8 cellular contexts compared by ENCODE assay signal in genomic region chr5:145835839-145836222, GRCh38. TPM values are rescaled to one million over a fixed set of nuclear protein-coding genes. Genes with fewer than 3 reads are reported as not detected.
DNase-seq lines count a peak whose midpoint lies in the region; ATAC-seq, FAIRE-seq and TF ChIP-seq lines count a peak whose summit lies in the region.

No MANE protein-coding gene starts in this region.

- H3K79me2 ChIP-seq in KMS-11 (ENCODE audit: insufficient read depth, low read depth) = no peaks in the 10 kb centered on the region
- H3K79me2 ChIP-seq in endothelial cell of umbilical vein (ENCODE audit: control insufficient read depth, insufficient read depth, low read length) = peaks cover 14% of the 10 kb centered on the region

- no peaks in the 10 kb centered on the region for H3K27me3 ChIP-seq in CD4-positive, alpha-beta memory T cell (ENCODE audit: insufficient read depth, low read length)
- no peaks in the 10 kb centered on the region for H3K27me3 ChIP-seq in KMS-11 (ENCODE audit: insufficient read depth, low read depth)
- no peaks in the 10 kb centered on the region for H3K27me3 ChIP-seq in endothelial cell of umbilical vein (ENCODE audit: control insufficient read depth in 2 of 2, insufficient read depth in 2 of 2, low read length in 2 of 2)
- peaks cover 18% of the 10 kb centered on the region for H3K27me3 ChIP-seq in neuron (ENCODE audit: insufficient read depth, low read length)

- H4K20me1 ChIP-seq in KMS-11 (ENCODE audit: insufficient read depth) (no peaks in the 10 kb centered on the region), endothelial cell of umbilical vein (replicated peaks; ENCODE audit: control insufficient read depth, extremely low read depth, insufficient read depth, low read length) (no peaks in the 10 kb centered on the region)

- H3K9ac ChIP-seq in KMS-11 = peak overlapping the region; percentile 77; the same call in 1 of the 2 replicates
- peak overlapping the region; percentile 66 for H3K9ac ChIP-seq in endothelial cell of umbilical vein (replicated peaks; ENCODE audit: extremely low read depth, insufficient read depth, low read length)

- no peak for DNase-seq in CD4-positive, alpha-beta memory T cell
- DNase-seq in endothelial cell of umbilical vein (ENCODE audit: low read depth, low spot score) (no peak), hypothalamus (lab: John Stamatoyannopoulos, UW) (no peak), HT-29 (ENCODE audit: low spot score) (no peak)

- no peaks in the 10 kb centered on the region for H3K9me1 ChIP-seq in endothelial cell of umbilical vein (replicated peaks; ENCODE audit: control insufficient read depth, extremely low read depth, insufficient read depth, low read length)

- CTCF ChIA-PET in CD4-positive, alpha-beta memory T cell (lab: Charles Lee; ENCODE audit: partially characterized antibody) = interaction anchor here (2.9 kb wide), 1 partner anchor 10 kb away, joined by 15 read pairs; no protein-coding TSS in a partner anchor
- CTCF ChIA-PET in endothelial cell of umbilical vein (lab: Charles Lee) = interaction anchor here (1.0 to 3.5 kb wide), 8 partner anchors 9 to 212 kb away, joined by 3 to 21 read pairs (median 10); no protein-coding TSS in a partner anchor

- peak overlapping the region; percentile 98 for H2AFZ ChIP-seq in KMS-11 (ENCODE audit: low read depth)
- H2AFZ ChIP-seq in endothelial cell of umbilical vein (ENCODE audit: low read depth, low read length) = peak overlapping the region; percentile 71
- peak overlapping the region; percentile 83 for H2AFZ ChIP-seq in neuron (ENCODE audit: low read depth, low read length)

- H3K9me3 ChIP-seq in CD4-positive, alpha-beta memory T cell (ENCODE audit: control insufficient read depth in 1 of 2, low read length in 2 of 2) = no peaks in the 10 kb centered on the region
- no peaks in the 10 kb centered on the region for H3K9me3 ChIP-seq in endothelial cell of umbilical vein (replicated peaks; ENCODE audit: control insufficient read depth, insufficient read depth, low read length)
- H3K9me3 ChIP-seq in neuron (ENCODE audit: low read length) = no peaks in the 10 kb centered on the region

- intact Hi-C loops in CD4-positive, alpha-beta memory T cell (cut with micrococcal nuclease) = no loop called here
- intact Hi-C loops in endothelial cell of umbilical vein (cut with micrococcal nuclease) = loop anchor here (1.0 to 2.0 kb wide), 3 partner anchors 101 to 213 kb away; partner anchors contain the start of gene SH3RF2

- peaks cover 2 to 17% (median 16%) of the 10 kb centered on the region in 4 donors for H3K4me1 Mint-ChIP-seq in CD4-positive, alpha-beta memory T cell

- H3K27ac Mint-ChIP-seq in CD4-positive, alpha-beta memory T cell = no peak overlapping the region

- H3K36me3 ChIP-seq in CD4-positive, alpha-beta memory T cell (ENCODE audit: insufficient read depth, low read length) = no peaks in the 10 kb centered on the region
- H3K36me3 ChIP-seq in KMS-11 (ENCODE audit: insufficient read depth) (no peaks in the 10 kb centered on the region), endothelial cell of umbilical vein (ENCODE audit: control insufficient read depth in 2 of 2, extremely low read depth in 1 of 2, insufficient read depth in 2 of 2, low read length in 2 of 2) (no peaks in the 10 kb centered on the region), neuron (ENCODE audit: insufficient read depth, low read length) (no peaks in the 10 kb centered on the region)

- H3K36me3 Mint-ChIP-seq in CD4-positive, alpha-beta memory T cell = no peaks in the 10 kb centered on the region

- H3K4me3 ChIP-seq in CD4-positive, alpha-beta memory T cell (ENCODE audit: low read length in 2 of 2) = peak overlapping the region in 1 of 2 donors; percentile 54
- H3K4me3 ChIP-seq in KMS-11 (IDR thresholded peaks at IDR 0.05; ENCODE audit: insufficient read depth, low read depth, low read length) = peak overlapping the region; percentile 81
- H3K4me3 ChIP-seq in endothelial cell of umbilical vein (replicated peaks in 1 of 3; ENCODE audit: insufficient read depth in 1 of 3, low read depth in 1 of 3, low read length in 3 of 3) = peak overlapping the region in 2 of 3 experiments; percentile 69 to 79
- H3K4me3 ChIP-seq in neuron (ENCODE audit: low read length) = peak overlapping the region; percentile 42

- peaks cover 8% of the 10 kb centered on the region for H3K4me1 ChIP-seq in CD4-positive, alpha-beta memory T cell (ENCODE audit: insufficient read depth, low read length)
- peaks cover 15% of the 10 kb centered on the region for H3K4me1 ChIP-seq in KMS-11 (ENCODE audit: low read depth, poor library complexity, severe bottlenecking)
- H3K4me1 ChIP-seq in endothelial cell of umbilical vein (ENCODE audit: control insufficient read depth, extremely low read depth, insufficient read depth, low read length) = peaks cover 19% of the 10 kb centered on the region
- H3K4me1 ChIP-seq in neuron (ENCODE audit: insufficient read depth, low read length) = no peaks in the 10 kb centered on the region

- ATAC-seq in GM18861 (IDR thresholded peaks at IDR 0.05; ENCODE audit: unreplicated experiment) (no peak), GM21381 (IDR thresholded peaks at IDR 0.05; ENCODE audit: unreplicated experiment) (no peak)

- peak overlapping the region; percentile 58 for H3K4me2 ChIP-seq in KMS-11
- peak overlapping the region; percentile 88 for H3K4me2 ChIP-seq in endothelial cell of umbilical vein (ENCODE audit: insufficient read depth, low read length)

- POLR2A ChIA-PET in CD4-positive, alpha-beta memory T cell (lab: Charles Lee; ENCODE audit: partially characterized antibody) = no interaction called here
- POLR2A ChIA-PET in endothelial cell of umbilical vein (lab: Charles Lee) = no interaction called here

- dilution Hi-C loops in endothelial cell of umbilical vein (cut with MboI; ENCODE audit: extremely low pct_ligation_motif_present, low sequenced_read_pairs) = no loop called here

- H3K9me3 Mint-ChIP-seq in CD4-positive, alpha-beta memory T cell = no peaks in the 10 kb centered on the region

- TF ChIP-seq POLR2A in endothelial cell of umbilical vein (IDR thresholded peaks at IDR 0.05; ENCODE audit: low read depth, low read length) = no peak

- no peak for TF ChIP-seq CTCF in KMS-11 (conservative IDR thresholded peaks at IDR 0.05; ENCODE audit: low read depth, low read length)
- no peak for TF ChIP-seq CTCF in endothelial cell of umbilical vein (IDR thresholded peaks at IDR 0.05; ENCODE audit: extremely low read depth in 1 of 2, insufficient read depth in 1 of 2, low read depth in 1 of 2, low read length in 2 of 2)

- no peak for FAIRE-seq in endothelial cell of umbilical vein (lab: Jason Lieb, UNC)

- BruUV-seq in endothelial cell of umbilical vein (replicated peaks; lab: Mats Ljungman, UMichigan) = no TSS peak

- H3K27ac ChIP-seq in CD4-positive, alpha-beta memory T cell (ENCODE audit: low read depth, low read length) = no peak overlapping the region
- H3K27ac ChIP-seq in KMS-11 (no peak overlapping the region), endothelial cell of umbilical vein (ENCODE audit: insufficient read depth, low read depth, low read length) (peak overlapping the region; percentile 65)

- H3K27me3 Mint-ChIP-seq in CD4-positive, alpha-beta memory T cell = peaks cover 3 to 5% of the 10 kb centered on the region in 2 donors

- peak overlapping the region; percentile 26 to 84 (median 68) for H3K4me3 Mint-ChIP-seq in CD4-positive, alpha-beta memory T cell

TF ChIP-seq in endothelial cell of umbilical vein, 7 proteins besides CTCF, POLR2A, EP300 and RAD21:
- no peak for TF ChIP-seq MAX (IDR thresholded peaks at IDR 0.05; ENCODE audit: insufficient read depth, insufficient read length)
- no peak for TF ChIP-seq FOS (IDR thresholded peaks at IDR 0.05; ENCODE audit: borderline replicate concordance, insufficient read depth, low read length)
- no peak for TF ChIP-seq MYC (IDR thresholded peaks at IDR 0.05; ENCODE audit: low read depth, low read length)
- no peak for TF ChIP-seq EZH2 (IDR thresholded peaks at IDR 0.05; ENCODE audit: borderline replicate concordance, low read depth, low read length, severe bottlenecking)
- TF ChIP-seq GATA2 (IDR thresholded peaks at IDR 0.05; ENCODE audit: insufficient read depth, insufficient read length, low read depth, low read length) = no peak
- TF ChIP-seq JUN (IDR thresholded peaks at IDR 0.05; ENCODE audit: borderline replicate concordance, insufficient read depth, insufficient read length, low read depth) = no peak
- no peak for TF ChIP-seq POLR2AphosphoS5 (IDR thresholded peaks at IDR 0.05; ENCODE audit: insufficient read depth, low read depth, low read length)

RNA-seq across cellular contexts. Expression of gene PRELID2, which starts 0.7 kb away (rescaled TPM):
- total RNA-seq in CD4-positive, alpha-beta memory T cell = 1 to 10 TPM; 2.1 to 3.1 TPM
- 1 to 10 TPM; 1.7 to 2.2 TPM for polyA plus RNA-seq in CD4-positive, alpha-beta memory T cell
- 14.9 and 16.4 TPM in 2 replicates for total RNA-seq in endothelial cell of umbilical vein
- 3.2 and 3.5 TPM in 2 replicates for polyA plus RNA-seq in endothelial cell of umbilical vein
- 7.1 and 7.7 TPM in 2 replicates for polyA plus RNA-seq in endothelial cell of umbilical vein (2011; cell fraction: cytosol; rRNA removed)
- polyA plus RNA-seq in endothelial cell of umbilical vein (2011; cell fraction: nucleus; rRNA removed) = 8.1 and 11.1 TPM in 2 replicates
- 7.0 and 9.6 TPM in 2 replicates for polyA plus RNA-seq in endothelial cell of umbilical vein (2012)
- polyA minus RNA-seq in endothelial cell of umbilical vein = 14.3 and 25.0 TPM in 2 replicates
- 0.72 TPM for polyA minus RNA-seq in endothelial cell of umbilical vein (2011; cell fraction: cytosol; rRNA and poly(A)+ RNA removed)
- 60.2 and 76.4 TPM in 2 replicates for polyA minus RNA-seq in endothelial cell of umbilical vein (2011; cell fraction: nucleus; rRNA and poly(A)+ RNA removed)
- total RNA-seq in HT-29 (2014; rRNA removed; shearing (Covaris generic)) = 49.7 and 55.9 TPM in 2 replicates

RNA-seq across cellular contexts. Expression of gene GRXCR2, which starts 37.0 kb away (rescaled TPM):
- total RNA-seq in CD4-positive, alpha-beta memory T cell = not detected
- polyA plus RNA-seq in CD4-positive, alpha-beta memory T cell = not detected
- total RNA-seq in endothelial cell of umbilical vein = not detected in 2 replicates
- polyA plus RNA-seq in endothelial cell of umbilical vein = not detected in 2 replicates
- polyA plus RNA-seq in endothelial cell of umbilical vein (2011; cell fraction: cytosol; rRNA removed) = not detected in 2 replicates
- polyA plus RNA-seq in endothelial cell of umbilical vein (2011; cell fraction: nucleus; rRNA removed) = not detected in 2 replicates
- not detected in 2 replicates for polyA plus RNA-seq in endothelial cell of umbilical vein (2012)
- not detected in 2 replicates for polyA minus RNA-seq in endothelial cell of umbilical vein
- not detected for polyA minus RNA-seq in endothelial cell of umbilical vein (2011; cell fraction: cytosol; rRNA and poly(A)+ RNA removed)
- not detected in 2 replicates for polyA minus RNA-seq in endothelial cell of umbilical vein (2011; cell fraction: nucleus; rRNA and poly(A)+ RNA removed)
- not detected in 2 replicates for total RNA-seq in HT-29 (2014; rRNA removed; shearing (Covaris generic))
